Comparison of ENCODE assay signal across 7 cellular contexts in genomic region chr14:75247286-75247922, GRCh38. TPM values are rescaled to one million over a fixed set of nuclear protein-coding genes. Genes with fewer than 3 reads are reported as not detected.
DNase-seq lines count a peak whose midpoint lies in the region; ATAC-seq and TF ChIP-seq lines count a peak whose summit lies in the region.

No MANE protein-coding gene starts in this region.

- H3K4me1 Mint-ChIP-seq in naive B cell, result peaks cover 19 to 32% (median 23%) of the 10 kb centered on the region in 3 donors

- ATAC-seq in naive B cell (ENCODE audit: low read depth in 2 of 2), result peak; percentile 71 to 79
- ATAC-seq in HG03342 (IDR thresholded peaks at IDR 0.05; ENCODE audit: unreplicated experiment), result no peak
- no peak for ATAC-seq in GM21529 (IDR thresholded peaks at IDR 0.05; ENCODE audit: unreplicated experiment)

- no peak for TF ChIP-seq POLR2A in Peyer's patch (IDR thresholded peaks at IDR 0.05)

- H3K27ac ChIP-seq in Peyer's patch, result peak overlapping the region in 2 of 4 donors; percentile 49 to 52

- DNase-seq in Peyer's patch, result peak in 2 of 3 donors; percentile 72 to 83
- DNase-seq in activated T-cell treated with anti-CD3 and anti-CD28 coated beads, Interleukin-2, amount 50 U/mL, for 1 hour, result peak; percentile 56
- peak; percentile 49 for DNase-seq in naive B cell
- DNase-seq in stimulated activated naive CD4-positive, alpha-beta T cell treated with Interleukin-2 at 50 U/mL for 16 hours (lab: John Stamatoyannopoulos, UW), result peak; percentile 76
- DNase-seq in NCI-H1417 treated with DMSO at 0.1 percent for 48 hours (lab: John Stamatoyannopoulos, UW), result no peak

- H3K4me3 ChIP-seq in Peyer's patch, result no peak overlapping the region

- no peaks in the 10 kb centered on the region for H3K36me3 ChIP-seq in Peyer's patch

- H3K27ac Mint-ChIP-seq in naive B cell, result peak overlapping the region; percentile 79 to 89 (median 86)

- no peaks in the 10 kb centered on the region for H3K27me3 ChIP-seq in Peyer's patch

- no peaks in the 10 kb centered on the region for H3K9me3 ChIP-seq in Peyer's patch

- no peaks in the 10 kb centered on the region for H3K9me3 Mint-ChIP-seq in naive B cell

- H3K4me1 ChIP-seq in Peyer's patch, result peaks cover 0 to 11% (median 4%) of the 10 kb centered on the region in 4 donors

- H3K36me3 Mint-ChIP-seq in naive B cell, result peaks cover 0 to 5% of the 10 kb centered on the region in 2 donors

- H3K27me3 Mint-ChIP-seq in naive B cell, result no peaks in the 10 kb centered on the region

- H3K4me3 Mint-ChIP-seq in naive B cell, result peak overlapping the region; percentile 52 to 88 (median 76)

- no peak for TF ChIP-seq CTCF in Peyer's patch (IDR thresholded peaks at IDR 0.05)

RNA-seq across cellular contexts. Expression of gene FOS, which starts 31.2 kb away (rescaled TPM):
- total RNA-seq in Peyer's patch, result 1,000 to 10,000 TPM in 1 of 4 donors, 100 to 1,000 TPM in 3; 267 to 2,466 (median 503) TPM
- 1,000 to 10,000 TPM in 5 of 6 donors, 100 to 1,000 TPM in 1; 863 to 3,933 (median 2,927) TPM for polyA plus RNA-seq in naive B cell (ENCODE audit: low read depth in 6 of 6)

Comparison
In these comparisons a context has a peak if more than half of its experiments do, and no peak if none do; other contexts are left out.
1. ATAC-seq: peak in naive B cell (2 of 2); none in HG03342 (single experiment) and GM21529 (single experiment).